In the genomic region with DNA sequence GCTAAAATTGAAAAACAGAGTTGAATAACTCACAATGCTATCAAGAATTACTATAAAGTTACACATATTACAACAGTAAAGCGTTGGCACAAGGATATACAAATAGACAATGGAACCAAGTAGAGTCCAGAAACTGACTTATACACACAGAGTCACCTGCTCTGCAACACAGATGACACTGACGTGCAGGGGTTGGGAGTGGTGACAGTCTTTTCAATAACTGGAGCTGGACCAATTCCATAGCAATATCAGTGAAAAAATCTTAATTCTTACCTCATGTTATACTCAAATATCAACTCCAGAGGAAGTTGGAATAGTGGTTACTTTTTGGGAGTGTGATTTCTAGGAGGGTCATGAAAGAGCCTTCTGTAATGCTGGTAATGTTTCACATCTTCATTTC, we compare ENCODE assay signal across 6 cellular contexts.
"Had no signal": no experiment of that assay in that cellular context is flagged by ENCODE, and none has a peak within 500 bp of the region (broad histone marks: within the 10 kb centered on the region; RNA-seq: fewer than 3 reads in every experiment).

No MANE protein-coding gene starts in this region.

- ATAC-seq: HepG2, K562 had no signal

- DNase-seq: IMR-90, KBM-7, KG1 had no signal

- H3K4me3 ChIP-seq: K562 had no signal

- H3K27ac ChIP-seq: HL-60 had no signal
